Comparison of ENCODE assay signal across 9 cellular contexts in genomic region chr15:99706557-99707303, GRCh38. TPM values are rescaled to one million over a fixed set of nuclear protein-coding genes. Genes with fewer than 3 reads are reported as not detected.
DNase-seq lines count a peak whose midpoint lies in the region; ATAC-seq and TF ChIP-seq lines count a peak whose summit lies in the region.
"Had no signal": no experiment of that assay in that cellular context is flagged by ENCODE, and none has a peak within 500 bp of the region (broad histone marks: within the 10 kb centered on the region; RNA-seq: fewer than 3 reads in every experiment).

No MANE protein-coding gene starts in this region.

- no peaks in the 10 kb centered on the region for H4K20me1 ChIP-seq in fibroblast of lung (ENCODE audit: control insufficient read depth, extremely low read depth, insufficient read depth, low read length)

- H3K9me3 ChIP-seq in fibroblast of lung (ENCODE audit: control insufficient read depth, insufficient read depth, low read depth, low read length): no peaks in the 10 kb centered on the region

- peaks cover 16% of the 10 kb centered on the region for H3K4me1 ChIP-seq in fibroblast of lung (ENCODE audit: control insufficient read depth, extremely low read depth, insufficient read depth, low read length)

- H2AFZ ChIP-seq in fibroblast of lung (ENCODE audit: low read length): no peak overlapping the region

- peak; percentile 30 for DNase-seq in activated CD8-positive, alpha-beta memory T cell treated with anti-CD3 and anti-CD28 coated beads, Interleukin-2, amount 50 U/mL, for 4 hours
- DNase-seq in activated CD8-positive, alpha-beta memory T cell treated with anti-CD3 and anti-CD28 coated beads for 24 hours: no peak
- DNase-seq in activated CD4-positive, alpha-beta T cell treated with anti-CD3 and anti-CD28 coated beads, Interleukin-2, amount 50 U/mL, for 48 hours: peak; percentile 29 to 41
- DNase-seq in fibroblast of lung (ENCODE audit: low read depth in 2 of 2) (no peak), brain microvascular endothelial cell (no peak), GM13976 (ENCODE audit: low spot score) (no peak)
- peak; percentile 29 for DNase-seq in stimulated activated naive CD8-positive, alpha-beta T cell treated with anti-CD3 and anti-CD28 coated beads, Interleukin-15, Interleukin-2, amounts not matched to agents 100 U/mL and 50 U/mL, for 24 hours
- DNase-seq: RPMI8226 had no signal

- no peak overlapping the region for H3K9ac ChIP-seq in fibroblast of lung (ENCODE audit: insufficient read depth, low read length)

- peak overlapping the region; percentile 25 for H3K4me2 ChIP-seq in fibroblast of lung (ENCODE audit: extremely low read depth, insufficient read depth, low read length)

- in situ Hi-C loops in brain microvascular endothelial cell (cut with HindIII; ENCODE audit: low pct_ligation_motif_present, low sequenced_read_pairs) (loop anchor here (25.0 kb wide), 1 partner anchor 419 kb away; no protein-coding TSS in a partner anchor), GM13976 (cut with MboI; ENCODE audit: low sequenced_read_pairs, unreplicated experiment) (loop anchor here (10.0 kb wide), 1 partner anchor 422 kb away; no protein-coding TSS in a partner anchor)

- H3K27ac ChIP-seq in fibroblast of lung (ENCODE audit: insufficient read depth, low read length) (no peak overlapping the region), brain microvascular endothelial cell (no peak overlapping the region)

- no peak overlapping the region for H3K4me3 ChIP-seq in fibroblast of lung (replicated peaks in 1 of 4; ENCODE audit: control extremely low read depth in 1 of 4, insufficient read depth in 1 of 4, low read depth in 3 of 4, low read length in 4 of 4)
- no peak overlapping the region for H3K4me3 ChIP-seq in brain microvascular endothelial cell (ENCODE audit: low read depth, low read length)

- TF ChIP-seq CTCF in fibroblast of lung (conservative IDR thresholded peaks at IDR 0.05 in 1 of 2, IDR thresholded peaks at IDR 0.05 in 1 of 2; ENCODE audit: low read depth in 1 of 2, low read length in 2 of 2): no peak
- no peak for TF ChIP-seq CTCF in brain microvascular endothelial cell (IDR thresholded peaks at IDR 0.05; ENCODE audit: low read depth, low read length, missing control alignments)
- no peak for TF ChIP-seq CTCF in GM13976 (IDR thresholded peaks at IDR 0.05; ENCODE audit: borderline replicate concordance, control extremely low read depth, extremely low read depth, insufficient read depth, missing control alignments)

- peak; percentile 65 for ATAC-seq in stimulated activated naive CD8-positive, alpha-beta T cell treated with anti-CD3 and anti-CD28 coated beads, Interleukin-15, Interleukin-2, amounts not matched to agents 100 U/mL and 50 U/mL, for 24 hours
- ATAC-seq in GM21723 (IDR thresholded peaks at IDR 0.05; ENCODE audit: unreplicated experiment): no peak

- H3K27me3 ChIP-seq in fibroblast of lung (ENCODE audit: control insufficient read depth, insufficient read depth, low read length) (no peaks in the 10 kb centered on the region), brain microvascular endothelial cell (replicated peaks) (no peaks in the 10 kb centered on the region)

- H3K36me3 ChIP-seq in fibroblast of lung (ENCODE audit: control insufficient read depth, insufficient read depth, low read length): peaks cover 4% of the 10 kb centered on the region
- H3K36me3 ChIP-seq in brain microvascular endothelial cell (replicated peaks): no peaks in the 10 kb centered on the region

- no peaks in the 10 kb centered on the region for H3K79me2 ChIP-seq in fibroblast of lung (ENCODE audit: control insufficient read depth, insufficient read depth, low read length)

RNA-seq across cellular contexts. Expression of gene LYSMD4, which starts 26.5 kb away (rescaled TPM):
- 7.4 and 12.6 TPM in 2 replicates for total RNA-seq in fibroblast of lung
- 3.6 and 7.0 TPM in 2 replicates for polyA plus RNA-seq in fibroblast of lung
- 5.3 and 7.3 TPM in 2 replicates for polyA plus RNA-seq in fibroblast of lung (2012)
- polyA minus RNA-seq in fibroblast of lung (ENCODE audit: low replicate concordance): 0.67 and 6.0 TPM in 2 replicates

Comparison
In these comparisons a context has a peak if more than half of its experiments do, and no peak if none do; other contexts are left out.
1. DNase-seq: peak in activated CD8-positive, alpha-beta memory T cell treated with anti-CD3 and anti-CD28 coated beads, Interleukin-2, amount 50 U/mL, for 4 hours (single experiment), activated CD4-positive, alpha-beta T cell treated with anti-CD3 and anti-CD28 coated beads, Interleukin-2, amount 50 U/mL, for 48 hours (2 of 2) and stimulated activated naive CD8-positive, alpha-beta T cell treated with anti-CD3 and anti-CD28 coated beads, Interleukin-15, Interleukin-2, amounts not matched to agents 100 U/mL and 50 U/mL, for 24 hours (single experiment); none in activated CD8-positive, alpha-beta memory T cell treated with anti-CD3 and anti-CD28 coated beads for 24 hours (single experiment), fibroblast of lung (0 of 2), brain microvascular endothelial cell (single experiment) and GM13976 (single experiment).